ENCODE assay signal across 10 cellular contexts in the genomic region with DNA sequence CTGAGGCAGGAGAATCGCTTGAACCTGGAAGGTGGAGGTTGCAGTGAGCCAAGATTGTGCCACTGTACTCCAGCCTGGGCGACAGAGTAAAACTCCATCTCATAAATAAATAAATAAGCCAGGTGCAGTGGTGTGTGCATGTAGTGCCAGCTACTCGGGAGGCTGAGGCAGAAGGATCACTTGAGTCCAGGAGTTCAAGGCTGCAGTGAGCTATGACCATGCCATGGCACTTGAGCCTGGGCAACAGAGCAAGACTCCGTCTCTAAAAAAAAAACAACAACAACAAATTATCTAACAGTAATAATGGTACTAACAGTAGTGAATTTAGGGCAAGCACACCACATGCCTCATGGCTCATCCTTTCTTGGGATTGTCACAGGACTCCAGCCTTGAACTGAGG. TPM values are rescaled to one million over a fixed set of nuclear protein-coding genes. Genes with fewer than 3 reads are reported as not detected.
A peak's percentile ranks its signal among the peaks of the same experiment; 100 is the strongest.
DNase-seq lines count a peak whose midpoint lies in the region; ATAC-seq, FAIRE-seq and TF ChIP-seq lines count a peak whose summit lies in the region.
"Not testable (repeated sequence)": the region's sequence is repeated elsewhere in the genome, so short reads cannot be mapped to it uniquely, and the experiment has no call there.
"Had no signal": no experiment of that assay in that cellular context is flagged by ENCODE, and none has a peak within 500 bp of the region (broad histone marks: within the 10 kb centered on the region; RNA-seq: fewer than 3 reads in every experiment).

No MANE protein-coding gene starts in this region.

- BruUV-seq in Panc1 (replicated peaks; lab: Mats Ljungman, UMichigan); K562 (replicated peaks; lab: Mats Ljungman, UMichigan): not testable (repeated sequence)

- H3K27me3 ChIP-seq in Panc1 (ENCODE audit: control insufficient read depth, insufficient read depth, low read length); K562 (ENCODE audit: control insufficient read depth in 2 of 2, insufficient read depth in 2 of 2, low read length in 2 of 2): not testable (repeated sequence)

- CTCF ChIA-PET in HEK293 (lab: Yijun Ruan, JAX); Panc1 (lab: Charles Lee); K562 (lab: Yijun Ruan, JAX; ENCODE audit: low intra/inter-chr PET ratio): not testable (repeated sequence)

- DNase-seq in Panc1 (ENCODE audit: low read depth, low spot score); K562 (ENCODE audit: extremely low read depth in 1 of 4, low spot score in 3 of 4): not testable (repeated sequence)
- DNase-seq in mesenteric fat pad (ENCODE audit: low spot score) (peak; percentile 43), osteocyte (ENCODE audit: extremely low spot score, unreplicated experiment) (peak; percentile 15)

- H3K27ac ChIP-seq in HEK293 (ENCODE audit: extremely low read depth, low read depth, low read length), result not testable (repeated sequence)
- H3K27ac ChIP-seq in Panc1 (ENCODE audit: low read length), result peak overlapping the region; percentile 5; the same call in 1 of the 2 replicates
- peak overlapping the region; percentile 97 for H3K27ac ChIP-seq in K562 (ENCODE audit: extremely low read depth, low read depth, low read length)

- not testable (repeated sequence) for H3K9me3 ChIP-seq in HEK293 (ENCODE audit: control insufficient read depth, insufficient read depth, low read depth, low read length); Panc1 (ENCODE audit: control insufficient read depth, insufficient read depth, low read depth, low read length); K562 (replicated peaks; ENCODE audit: control insufficient read depth, insufficient read depth, low read depth, low read length)

- not testable (repeated sequence) for ATAC-seq in Panc1, K562

- WGBS in K562 (ENCODE audit: insufficient coverage, low coverage, missing lambda C conversion rate), result 63% methylated on average over 4 of the region's 4 CpGs

- TF ChIP-seq CTCF in HEK293 (tag by site-specific recombination; IDR thresholded peaks at IDR 0.05); Panc1 (IDR thresholded peaks at IDR 0.05); K562 (IDR thresholded peaks at IDR 0.05 in 2 of 3, conservative IDR thresholded peaks at IDR 0.05 in 1 of 3; ENCODE audit: insufficient read depth in 2 of 3, low read depth in 1 of 3, low read length in 3 of 3); osteocyte (IDR thresholded peaks at IDR 0.05): not testable (repeated sequence)

- H3K4me3 ChIP-seq in HEK293 (ENCODE audit: low read depth, low read length); Panc1 (ENCODE audit: low read depth in 2 of 2, low read length in 2 of 2); K562: not testable (repeated sequence)

- not testable (repeated sequence) for H3K36me3 ChIP-seq in HEK293 (ENCODE audit: control insufficient read depth in 2 of 2, insufficient read depth in 1 of 2, low read length in 2 of 2); Panc1 (ENCODE audit: control insufficient read depth, insufficient read depth, low read length); K562 (ENCODE audit: control insufficient read depth, insufficient read depth, low read length)

- H3K9ac ChIP-seq in K562 (ENCODE audit: insufficient read depth in 1 of 2, low read depth in 2 of 2, low read length in 2 of 2), result peak overlapping the region in 1 of 2 experiments; percentile 22; a peak in 1 of 4 replicates

- TF ChIP-seq RAD21 in K562 (CRISPR knock-in tag; conservative IDR thresholded peaks at IDR 0.05 in 1 of 2, IDR thresholded peaks at IDR 0.05 in 1 of 2), result not testable (repeated sequence)

- H3K4me1 Mint-ChIP-seq in osteocyte (ENCODE audit: unreplicated experiment), result not testable (repeated sequence)

- H2AFZ ChIP-seq in K562 (ENCODE audit: low read depth, low read length), result peak overlapping the region; percentile 44; the same call in 1 of the 2 replicates

- H3K4me1 ChIP-seq in HEK293 (ENCODE audit: control insufficient read depth, insufficient read depth, low read length), result not testable (repeated sequence)
- H3K4me1 ChIP-seq in Panc1 (ENCODE audit: control insufficient read depth, insufficient read depth, low read length), result peaks cover 13% of the 10 kb centered on the region; the same call in 1 of the 2 replicates
- H3K4me1 ChIP-seq in K562 (replicated peaks in 1 of 2; ENCODE audit: control insufficient read depth in 2 of 2, insufficient read depth in 2 of 2, low read length in 2 of 2), result peaks cover 42 to 59% of the 10 kb centered on the region in 2 experiments

- FAIRE-seq in K562 (lab: Jason Lieb, UNC), result not testable (repeated sequence)

- POLR2A ChIA-PET in HEK293 (lab: Yijun Ruan, JAX), result not testable (repeated sequence)
- POLR2A ChIA-PET in Panc1 (lab: Charles Lee) (interaction anchor here (0.6 kb wide), 1 partner anchor 17 kb away, joined by 10 read pairs; no protein-coding TSS in a partner anchor), K562 (lab: Yijun Ruan, JAX) (interaction anchor here (0.6 to 1.6 kb wide), 7 partner anchors 9 to 1246 kb away, joined by 3 to 6 read pairs (median 3); a partner anchor contains a TSS)

- not testable (repeated sequence) for H3K79me2 ChIP-seq in K562 (ENCODE audit: control insufficient read depth, insufficient read depth, low read length)

- not testable (repeated sequence) for H3K36me3 Mint-ChIP-seq in osteocyte (ENCODE audit: unreplicated experiment)

- H3K4me2 ChIP-seq in K562 (ENCODE audit: insufficient read depth, low read length), result peak overlapping the region; percentile 56

- not testable (repeated sequence) for H3K9me3 Mint-ChIP-seq in osteocyte (ENCODE audit: unreplicated experiment)

- not testable (repeated sequence) for H3K27ac Mint-ChIP-seq in osteocyte (ENCODE audit: unreplicated experiment)

- not testable (repeated sequence) for H4K20me1 ChIP-seq in K562 (replicated peaks; ENCODE audit: control insufficient read depth, insufficient read depth, low read length)

- H3K4me3 Mint-ChIP-seq in osteocyte (ENCODE audit: unreplicated experiment), result not testable (repeated sequence)

- not testable (repeated sequence) for H3K27me3 Mint-ChIP-seq in osteocyte (ENCODE audit: unreplicated experiment)

- TF ChIP-seq EP300 in K562 (IDR thresholded peaks at IDR 0.05; ENCODE audit: low read length), result not testable (repeated sequence)

- intact Hi-C loops in Panc1 (cut with micrococcal nuclease; ENCODE audit: unreplicated experiment), result not testable (repeated sequence)
- intact Hi-C loops in K562 (cut with micrococcal nuclease), result loop anchor here (1.0 to 5.0 kb wide), 3 partner anchors 42 to 135 kb away; a partner anchor contains a TSS

- TF ChIP-seq POLR2A in K562 (conservative IDR thresholded peaks at IDR 0.05), result not testable (repeated sequence)

- in situ Hi-C loops in Panc1 (cut with HindIII; ENCODE audit: low pct_unique_long_range_greater_than_20kb, low sequenced_read_pairs); K562 (cut with MboI): not testable (repeated sequence)

- not testable (repeated sequence) for H3K9me1 ChIP-seq in K562 (ENCODE audit: control insufficient read depth, insufficient read depth, low read length)

TF ChIP-seq in HEK293, 187 proteins besides CTCF, POLR2A, EP300 and RAD21:
- TF ChIP-seq ZNF121 (tag by site-specific recombination; IDR thresholded peaks at IDR 0.05), result peak; percentile 42; the same call in 1 of the 2 replicates

TF ChIP-seq in K562, 482 proteins besides CTCF, POLR2A, EP300 and RAD21 (continues in another document):
- TF ChIP-seq NR4A1 (CRISPR knock-in tag; IDR thresholded peaks at IDR 0.05), result not testable (repeated sequence)
- TF ChIP-seq NR4A1 (tag; IDR thresholded peaks at IDR 0.05) (peak; percentile 35; the same call in 1 of the 2 replicates), IFI16 (CRISPR knock-in tag; IDR thresholded peaks at IDR 0.05) (0 out of 2 replicates have a peak, but pooled peaks have one; percentile 40), ZNF121 (CRISPR knock-in tag; conservative IDR thresholded peaks at IDR 0.05) (peak; percentile 79), NFXL1 (CRISPR knock-in tag; IDR thresholded peaks at IDR 0.05) (0 out of 2 replicates have a peak, but pooled peaks have one; percentile 14)

RNA-seq across cellular contexts. Expression of a gene that starts 41.3 kb away (rescaled TPM):
- total RNA-seq in Panc1 (2021; ENCODE audit: unreplicated experiment), result 35.4 TPM
- polyA plus RNA-seq in Panc1 (2012; ENCODE audit: insufficient read length), result 30.5 TPM
- 1.1 and 4.5 TPM in 2 replicates for total RNA-seq in K562 (2011; cell fraction: chromatin; rRNA removed; ENCODE audit: low replicate concordance)
- total RNA-seq in K562 (2011; cell fraction: nucleolus; rRNA removed), result 1.5 and 4.3 TPM in 2 replicates
- 3.6 and 4.0 TPM in 2 replicates for total RNA-seq in K562 (2011; cell fraction: nucleoplasm; rRNA removed)
- 20.6 and 23.1 TPM in 2 replicates for total RNA-seq in K562 (2014; rRNA removed)
- 20.4 and 21.6 TPM in 2 replicates for total RNA-seq in K562 (2014; rRNA removed; fragmentation: Illumina TruSeq; extraction: Trizol)
- 29.3 and 32.2 TPM in 2 replicates for total RNA-seq in K562 (2015; rRNA removed; fragmentation: Illumina TruSeq; extraction: Trizol)
- total RNA-seq in K562 (2021), result 21.1 and 22.5 TPM in 2 replicates
- 0.46 and 0.49 TPM in 2 replicates for polyA plus RNA-seq in K562 (2011; rRNA removed)
- 0.25 and 0.43 TPM in 2 replicates for polyA plus RNA-seq in K562 (2011; cell fraction: cytosol; rRNA removed)
- 0.14 and 0.31 TPM in 2 replicates for polyA plus RNA-seq in K562 (2011; cell fraction: nucleus; rRNA removed)
- polyA plus RNA-seq in K562 (2012), result 20.5 and 30.0 TPM in 2 replicates
- polyA plus RNA-seq in K562 (2014; fragmentation: Illumina TruSeq; extraction: Trizol), result 31.1 and 32.4 TPM in 2 replicates
- 1 to 10 TPM; 5.2 to 8.5 TPM for polyA plus RNA-seq in K562 (2014; fragmentation: Nextera tagmentation; extraction: Ambion mirVana)
- polyA plus RNA-seq in K562 (2014; rRNA removed), result 17.8 and 21.5 TPM in 2 replicates
- polyA minus RNA-seq in K562 (2011; rRNA and poly(A)+ RNA removed), result 0.56 and 0.72 TPM in 2 replicates
- polyA minus RNA-seq in K562 (2011; cell fraction: cytosol; rRNA and poly(A)+ RNA removed), result 0.64 TPM in 1 of 2 replicates, not detected in the other
- polyA minus RNA-seq in K562 (2011; cell fraction: nucleus; rRNA and poly(A)+ RNA removed), result 0.40 and 1.3 TPM in 2 replicates
- total RNA-seq in mesenteric fat pad, result 0.35 TPM
- total RNA-seq in osteocyte, result 0.34 and 0.59 TPM in 2 replicates
- total RNA-seq: A172, B cell had no signal
- polyA plus RNA-seq: AG04450, BJ, CD14-positive monocyte had no signal
